In the genomic region with DNA sequence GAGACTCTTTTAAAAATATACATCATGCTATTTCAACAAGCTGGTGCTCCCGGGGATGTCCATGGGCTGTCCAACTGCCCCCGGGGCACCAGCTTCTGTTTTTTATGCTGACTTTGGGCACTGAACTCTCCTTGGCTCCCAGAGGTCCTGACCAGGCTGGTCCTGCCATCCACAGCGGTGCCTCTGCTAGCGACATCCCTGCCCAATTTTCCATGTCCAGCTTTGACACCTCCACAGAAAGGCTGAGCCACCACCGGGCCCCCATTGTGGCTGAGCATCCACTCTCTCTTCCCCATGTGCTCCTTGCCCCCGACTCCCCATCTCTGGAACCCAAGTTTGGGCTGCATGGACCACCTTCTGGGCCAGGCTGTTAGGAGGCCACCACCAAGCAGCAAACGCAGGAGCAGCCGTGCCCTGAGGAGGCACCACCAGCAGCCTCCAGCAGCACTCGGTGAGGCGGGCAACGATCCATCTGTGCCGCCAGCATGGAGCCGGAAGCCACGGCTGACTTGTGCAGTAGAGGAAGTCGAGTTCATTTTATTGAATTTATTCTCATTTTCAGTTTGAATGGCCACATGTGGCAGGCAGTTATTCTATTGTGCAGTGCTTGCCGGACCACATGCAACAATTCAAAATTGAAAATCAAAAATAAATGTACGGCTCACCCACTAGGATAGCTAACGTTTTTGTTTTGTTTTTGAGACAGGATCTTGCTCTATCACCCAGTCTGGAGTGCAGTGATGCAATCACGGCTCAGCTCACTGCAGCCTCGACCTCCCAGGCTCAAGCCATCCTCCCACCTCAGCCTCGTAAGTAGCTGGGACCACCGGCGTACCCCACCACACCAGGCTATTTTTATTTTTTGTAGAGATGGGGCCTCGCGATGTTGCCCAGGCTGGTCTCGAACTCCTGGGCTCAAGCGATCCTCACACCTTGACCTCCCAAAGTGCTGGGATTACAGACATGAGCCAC, we compare ENCODE assay signal across 12 cellular contexts. TPM values are rescaled to one million over a fixed set of nuclear protein-coding genes. Genes with fewer than 3 reads are reported as not detected.
A peak's percentile ranks its signal among the peaks of the same experiment; 100 is the strongest.
DNase-seq lines count a peak whose midpoint lies in the region; ATAC-seq and TF ChIP-seq lines count a peak whose summit lies in the region.
"Had no signal": no experiment of that assay in that cellular context is flagged by ENCODE, and none has a peak within 500 bp of the region (broad histone marks: within the 10 kb centered on the region; RNA-seq: fewer than 3 reads in every experiment).

No MANE protein-coding gene starts in this region.

- DNase-seq in activated CD4-positive, alpha-beta T cell treated with anti-CD3 and anti-CD28 coated beads for 36 hours, result peak; percentile 68
- DNase-seq in activated CD4-positive, alpha-beta T cell treated with anti-CD3 and anti-CD28 coated beads for 1 hour, result no peak
- DNase-seq in HL-60 (ENCODE audit: low read depth in 1 of 2, low spot score in 1 of 2) (peak in 1 of 2 experiments; percentile 59), nucleus accumbens (lab: John Stamatoyannopoulos, UW) (no peak)
- DNase-seq in activated CD4-positive, alpha-beta memory T cell treated with anti-CD3 and anti-CD28 coated beads, Interleukin-2, amount 10 ng/mL, durations not matched to agents 7 days and 5 days, result peak; percentile 75
- peak in 1 of 9 donors; percentile 24 for DNase-seq in naive thymus-derived CD4-positive, alpha-beta T cell
- DNase-seq: amniotic stem cell, NCI-H2081 treated with DMSO at 0.1 percent for 48 hours had no signal

- peak overlapping the region; percentile 51 for H3K4me3 Mint-ChIP-seq in activated CD4-positive, alpha-beta T cell treated with anti-CD3 and anti-CD28 coated beads for 36 hours
- H3K4me3 Mint-ChIP-seq in activated CD4-positive, alpha-beta memory T cell treated with anti-CD3 and anti-CD28 coated beads, Interleukin-2, amount 10 ng/mL, durations not matched to agents 7 days and 5 days, result peak overlapping the region; percentile 78
- H3K4me3 Mint-ChIP-seq in naive thymus-derived CD4-positive, alpha-beta T cell, result peak overlapping the region in 9 of 10 donors; percentile 56 to 88 (median 69)
- H3K4me3 Mint-ChIP-seq: GM23338 had no signal

- intact Hi-C loops in activated CD4-positive, alpha-beta T cell treated with anti-CD3 and anti-CD28 coated beads for 36 hours (cut with DNase I, micrococcal nuclease), result loop anchor here (10.0 kb wide), 3 partner anchors 392 to 552 kb away; partner anchors contain the start of genes MBTPS1 (in 1 of the 2) and OSGIN1 (in 1 of the 2)
- intact Hi-C loops in naive thymus-derived CD4-positive, alpha-beta T cell (cut with micrococcal nuclease), result loop anchor here (2.0 to 10.0 kb wide), 7 partner anchors 310 to 700 kb away; partner anchors contain the start of genes TAF1C (in 2 of the 2), CRISPLD2 (in 1 of the 2), HSBP1 (in 1 of the 2) and KIAA0513 (in 1 of the 2)

- H3K27me3 ChIP-seq in HL-60 (ENCODE audit: insufficient read depth, poor library complexity, severe bottlenecking), result no peaks in the 10 kb centered on the region
- no peaks in the 10 kb centered on the region for H3K27me3 ChIP-seq in naive thymus-derived CD4-positive, alpha-beta T cell (ENCODE audit: control insufficient read depth in 2 of 2, insufficient read depth in 2 of 2, low read length in 2 of 2)

- TF ChIP-seq CTCF in HL-60 (IDR thresholded peaks at IDR 0.05; ENCODE audit: insufficient read depth, low read length), result no peak

- no peaks in the 10 kb centered on the region for H3K27me3 Mint-ChIP-seq in activated CD4-positive, alpha-beta T cell treated with anti-CD3 and anti-CD28 coated beads for 36 hours
- H3K27me3 Mint-ChIP-seq in activated CD4-positive, alpha-beta memory T cell treated with anti-CD3 and anti-CD28 coated beads, Interleukin-2, amount 10 ng/mL, durations not matched to agents 7 days and 5 days, result peaks cover 2% of the 10 kb centered on the region
- no peaks in the 10 kb centered on the region for H3K27me3 Mint-ChIP-seq in naive thymus-derived CD4-positive, alpha-beta T cell

- H3K36me3 ChIP-seq in naive thymus-derived CD4-positive, alpha-beta T cell (ENCODE audit: control insufficient read depth in 2 of 3, insufficient read depth in 3 of 3, low read length in 3 of 3), result no peaks in the 10 kb centered on the region

- ATAC-seq in activated CD4-positive, alpha-beta T cell treated with anti-CD3 and anti-CD28 coated beads for 36 hours, result peak; percentile 2
- ATAC-seq in naive thymus-derived CD4-positive, alpha-beta T cell, result no peak
- ATAC-seq in HG03108 (IDR thresholded peaks at IDR 0.05; ENCODE audit: unreplicated experiment) (no peak), GM21526 (IDR thresholded peaks at IDR 0.05; ENCODE audit: low FRiP score, unreplicated experiment) (no peak)

- H3K4me3 ChIP-seq in HL-60 (replicated peaks; ENCODE audit: insufficient read depth, low read length), result no peak overlapping the region
- no peak overlapping the region for H3K4me3 ChIP-seq in naive thymus-derived CD4-positive, alpha-beta T cell (ENCODE audit: low read length)
- H3K4me3 ChIP-seq: A549, GM23338 had no signal

- peaks cover 31 to 64% of the 10 kb centered on the region in 2 donors for H3K4me1 ChIP-seq in naive thymus-derived CD4-positive, alpha-beta T cell (ENCODE audit: control insufficient read depth in 2 of 2, insufficient read depth in 2 of 2, low read length in 2 of 2)

- peaks cover 51% of the 10 kb centered on the region for H3K4me1 Mint-ChIP-seq in activated CD4-positive, alpha-beta T cell treated with anti-CD3 and anti-CD28 coated beads for 36 hours
- peaks cover 79% of the 10 kb centered on the region for H3K4me1 Mint-ChIP-seq in activated CD4-positive, alpha-beta memory T cell treated with anti-CD3 and anti-CD28 coated beads, Interleukin-2, amount 10 ng/mL, durations not matched to agents 7 days and 5 days
- H3K4me1 Mint-ChIP-seq in naive thymus-derived CD4-positive, alpha-beta T cell, result peaks cover 41 to 74% (median 70%) of the 10 kb centered on the region in 7 donors

- no peaks in the 10 kb centered on the region for H3K36me3 Mint-ChIP-seq in activated CD4-positive, alpha-beta T cell treated with anti-CD3 and anti-CD28 coated beads for 36 hours (ENCODE audit: low read depth)
- H3K36me3 Mint-ChIP-seq in activated CD4-positive, alpha-beta memory T cell treated with anti-CD3 and anti-CD28 coated beads, Interleukin-2, amount 10 ng/mL, durations not matched to agents 7 days and 5 days (ENCODE audit: low read depth), result peaks cover 12% of the 10 kb centered on the region
- H3K36me3 Mint-ChIP-seq in naive thymus-derived CD4-positive, alpha-beta T cell, result peaks cover 0 to 12% (median 0%) of the 10 kb centered on the region in 5 donors

- no peaks in the 10 kb centered on the region for H3K9me3 Mint-ChIP-seq in activated CD4-positive, alpha-beta T cell treated with anti-CD3 and anti-CD28 coated beads for 36 hours (ENCODE audit: low read depth)
- H3K9me3 Mint-ChIP-seq in activated CD4-positive, alpha-beta memory T cell treated with anti-CD3 and anti-CD28 coated beads, Interleukin-2, amount 10 ng/mL, durations not matched to agents 7 days and 5 days, result no peaks in the 10 kb centered on the region
- peaks cover 0 to 1% (median 0%) of the 10 kb centered on the region in 11 donors for H3K9me3 Mint-ChIP-seq in naive thymus-derived CD4-positive, alpha-beta T cell
- H3K9me3 Mint-ChIP-seq: GM23338 had no signal

- peak overlapping the region; percentile 53 for H3K27ac ChIP-seq in HL-60 (replicated peaks)
- no peak overlapping the region for H3K27ac ChIP-seq in naive thymus-derived CD4-positive, alpha-beta T cell (ENCODE audit: low read depth, low read length)

- H3K9me3 ChIP-seq in naive thymus-derived CD4-positive, alpha-beta T cell (ENCODE audit: control insufficient read depth in 2 of 3, low read length in 3 of 3), result no peaks in the 10 kb centered on the region
- H3K9me3 ChIP-seq: A549 had no signal

- CTCF ChIA-PET in activated CD4-positive, alpha-beta T cell treated with anti-CD3 and anti-CD28 coated beads for 36 hours (lab: Charles Lee), result interaction anchor here (0.6 to 3.7 kb wide), 24 partner anchors 10 to 456 kb away, joined by 3 to 33 read pairs (median 4); no protein-coding TSS in a partner anchor
- CTCF ChIA-PET in activated CD4-positive, alpha-beta memory T cell treated with anti-CD3 and anti-CD28 coated beads, Interleukin-2, amount 10 ng/mL, durations not matched to agents 7 days and 5 days (lab: Charles Lee), result interaction anchor here (1.0 to 4.3 kb wide), 28 partner anchors 9 to 390 kb away, joined by 3 to 42 read pairs (median 6); partner anchors contain the start of gene MBTPS1
- CTCF ChIA-PET in naive thymus-derived CD4-positive, alpha-beta T cell (lab: Charles Lee), result interaction anchor here (0.6 to 11.4 kb wide), 16 partner anchors 13 to 232 kb away, joined by 3 to 129 read pairs (median 6); no protein-coding TSS in a partner anchor

- POLR2A ChIA-PET in activated CD4-positive, alpha-beta T cell treated with anti-CD3 and anti-CD28 coated beads for 36 hours (lab: Charles Lee), result interaction anchor here (0.6 to 1.0 kb wide), 2 partner anchors 40 to 93 kb away, joined by 3 to 5 read pairs; no protein-coding TSS in a partner anchor
- POLR2A ChIA-PET in activated CD4-positive, alpha-beta memory T cell treated with anti-CD3 and anti-CD28 coated beads, Interleukin-2, amount 10 ng/mL, durations not matched to agents 7 days and 5 days (lab: Charles Lee), result interaction anchor here (0.7 to 14.5 kb wide), 14 partner anchors 7 to 141 kb away, joined by 3 to 120 read pairs (median 8); partner anchors contain the start of gene KLHL36
- POLR2A ChIA-PET in naive thymus-derived CD4-positive, alpha-beta T cell (lab: Charles Lee), result interaction anchor here (0.6 to 5.5 kb wide), 12 partner anchors 9 to 545 kb away, joined by 3 to 38 read pairs (median 4); partner anchors contain the start of gene COTL1

- H3K27ac Mint-ChIP-seq in activated CD4-positive, alpha-beta T cell treated with anti-CD3 and anti-CD28 coated beads for 36 hours, result peak overlapping the region; percentile 90
- peak overlapping the region; percentile 98 for H3K27ac Mint-ChIP-seq in activated CD4-positive, alpha-beta memory T cell treated with anti-CD3 and anti-CD28 coated beads, Interleukin-2, amount 10 ng/mL, durations not matched to agents 7 days and 5 days
- H3K27ac Mint-ChIP-seq in naive thymus-derived CD4-positive, alpha-beta T cell, result peak overlapping the region in 7 of 9 donors; percentile 5 to 87 (median 64)
- H3K27ac Mint-ChIP-seq: GM23338 had no signal

RNA-seq across cellular contexts. Expression of gene MEAK7, which starts 2.8 kb away (rescaled TPM):
- 10 to 100 TPM in 1 of 2 experiments, 1 to 10 TPM in 1; 8.9 to 10.6 TPM for total RNA-seq in activated CD4-positive, alpha-beta T cell treated with anti-CD3 and anti-CD28 coated beads for 36 hours
- total RNA-seq in activated CD4-positive, alpha-beta memory T cell treated with anti-CD3 and anti-CD28 coated beads, Interleukin-2, amount 10 ng/mL, durations not matched to agents 7 days and 5 days, result 10 to 100 TPM; 27.7 to 33.4 TPM
- total RNA-seq in naive thymus-derived CD4-positive, alpha-beta T cell, result 10 to 100 TPM in 2 of 5 experiments, 1 to 10 TPM in 3; 6.3 to 56.1 (median 9.3) TPM
- polyA plus RNA-seq in naive thymus-derived CD4-positive, alpha-beta T cell, result 1 to 10 TPM; 4.0 to 9.3 TPM

Comparison
In these comparisons a context has a peak if more than half of its experiments do, and no peak if none do; other contexts are left out.
1. DNase-seq: peak in activated CD4-positive, alpha-beta T cell treated with anti-CD3 and anti-CD28 coated beads for 36 hours (single experiment) and activated CD4-positive, alpha-beta memory T cell treated with anti-CD3 and anti-CD28 coated beads, Interleukin-2, amount 10 ng/mL, durations not matched to agents 7 days and 5 days (single experiment); none in activated CD4-positive, alpha-beta T cell treated with anti-CD3 and anti-CD28 coated beads for 1 hour (single experiment) and nucleus accumbens (0 of 56).
2. Peak in every context shown above with its lines, with median percentiles within 50 percentile points of each other: H3K27ac Mint-ChIP-seq and H3K4me3 Mint-ChIP-seq.